Comparison of ENCODE assay signal across 8 cellular contexts in the genomic region with DNA sequence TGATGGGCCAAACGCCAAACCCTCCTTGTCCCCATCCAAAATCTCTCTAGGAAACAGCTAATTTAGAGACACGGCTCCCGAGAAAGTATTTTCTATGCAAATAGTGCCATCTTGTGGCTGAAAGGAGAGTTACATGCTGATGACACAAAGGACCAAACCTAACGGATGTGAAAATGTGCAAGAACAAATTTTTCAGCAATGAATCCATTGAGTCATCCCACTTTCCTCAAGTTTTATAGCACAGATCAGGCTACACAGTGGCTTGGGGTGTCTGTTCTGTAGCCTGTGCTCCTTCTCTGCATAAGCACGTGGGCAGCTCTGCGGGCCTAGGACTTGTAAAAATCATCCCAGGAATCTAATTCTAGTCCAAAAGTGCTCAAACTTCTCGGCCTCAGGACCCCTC.
A peak's percentile ranks its signal among the peaks of the same experiment; 100 is the strongest.
DNase-seq lines count a peak whose midpoint lies in the region; ATAC-seq and TF ChIP-seq lines count a peak whose summit lies in the region.

No MANE protein-coding gene starts in this region.

- ATAC-seq in GM18498 (IDR thresholded peaks at IDR 0.05; ENCODE audit: unreplicated experiment) (peak; percentile 51), GM18511 (IDR thresholded peaks at IDR 0.05; ENCODE audit: unreplicated experiment) (no peak)
- ATAC-seq in activated naive CD8-positive, alpha-beta T cell treated with anti-CD3 and anti-CD28 coated beads, Interleukin-2, amount 10 ng/mL, durations not matched to agents 7 days and 5 days (ENCODE audit: low read depth), result peak; percentile 39

- DNase-seq in AG08395 (ENCODE audit: low spot score), result peak; percentile 86
- peak; percentile 86 for DNase-seq in LHCN-M2 (ENCODE audit: low read depth)
- DNase-seq in RPMI8226, result peak; percentile 85
- DNase-seq in activated naive CD8-positive, alpha-beta T cell treated with anti-CD3 and anti-CD28 coated beads, Interleukin-2, amount 10 ng/mL, durations not matched to agents 7 days and 5 days, result no peak
- DNase-seq in head of caudate nucleus, result peak in 34 of 42 donors; percentile 20 to 92 (median 66)
- peak; percentile 42 for DNase-seq in progenitor cell of endocrine pancreas (ENCODE audit: low spot score, unreplicated experiment)

- no peaks in the 10 kb centered on the region for H3K4me1 Mint-ChIP-seq in activated naive CD8-positive, alpha-beta T cell treated with anti-CD3 and anti-CD28 coated beads, Interleukin-2, amount 10 ng/mL, durations not matched to agents 7 days and 5 days
- peaks cover 1% of the 10 kb centered on the region for H3K4me1 Mint-ChIP-seq in progenitor cell of endocrine pancreas (ENCODE audit: low read depth)

- H3K36me3 Mint-ChIP-seq in activated naive CD8-positive, alpha-beta T cell treated with anti-CD3 and anti-CD28 coated beads, Interleukin-2, amount 10 ng/mL, durations not matched to agents 7 days and 5 days, result no peaks in the 10 kb centered on the region
- H3K36me3 Mint-ChIP-seq in progenitor cell of endocrine pancreas (ENCODE audit: insufficient read depth), result peaks cover 1% of the 10 kb centered on the region

- intact Hi-C loops in head of caudate nucleus (cut with DNase I), result loop anchor here (5.0 to 10.0 kb wide), 3 partner anchors 224 to 482 kb away; no protein-coding TSS in a partner anchor

- no peaks in the 10 kb centered on the region for H3K9me3 Mint-ChIP-seq in activated naive CD8-positive, alpha-beta T cell treated with anti-CD3 and anti-CD28 coated beads, Interleukin-2, amount 10 ng/mL, durations not matched to agents 7 days and 5 days
- no peaks in the 10 kb centered on the region for H3K9me3 Mint-ChIP-seq in progenitor cell of endocrine pancreas (ENCODE audit: low read depth)

- POLR2A ChIA-PET in activated naive CD8-positive, alpha-beta T cell treated with anti-CD3 and anti-CD28 coated beads, Interleukin-2, amount 10 ng/mL, durations not matched to agents 7 days and 5 days (lab: Charles Lee), result interaction anchor here (0.8 kb wide), 1 partner anchor 487 kb away, joined by 3 read pairs; no protein-coding TSS in a partner anchor

- H3K27me3 Mint-ChIP-seq in activated naive CD8-positive, alpha-beta T cell treated with anti-CD3 and anti-CD28 coated beads, Interleukin-2, amount 10 ng/mL, durations not matched to agents 7 days and 5 days, result peaks cover 20% of the 10 kb centered on the region
- H3K27me3 Mint-ChIP-seq in progenitor cell of endocrine pancreas, result no peaks in the 10 kb centered on the region

- peak; percentile 86 for TF ChIP-seq CTCF in progenitor cell of endocrine pancreas (IDR thresholded peaks at IDR 0.05; ENCODE audit: unreplicated experiment)

- no peak overlapping the region for H3K4me3 Mint-ChIP-seq in activated naive CD8-positive, alpha-beta T cell treated with anti-CD3 and anti-CD28 coated beads, Interleukin-2, amount 10 ng/mL, durations not matched to agents 7 days and 5 days
- no peak overlapping the region for H3K4me3 Mint-ChIP-seq in progenitor cell of endocrine pancreas (ENCODE audit: low read depth)

- no peak overlapping the region for H3K27ac Mint-ChIP-seq in activated naive CD8-positive, alpha-beta T cell treated with anti-CD3 and anti-CD28 coated beads, Interleukin-2, amount 10 ng/mL, durations not matched to agents 7 days and 5 days
- no peak overlapping the region for H3K27ac Mint-ChIP-seq in progenitor cell of endocrine pancreas
